ENCODE assay signal across 7 cellular contexts in the genomic region with DNA sequence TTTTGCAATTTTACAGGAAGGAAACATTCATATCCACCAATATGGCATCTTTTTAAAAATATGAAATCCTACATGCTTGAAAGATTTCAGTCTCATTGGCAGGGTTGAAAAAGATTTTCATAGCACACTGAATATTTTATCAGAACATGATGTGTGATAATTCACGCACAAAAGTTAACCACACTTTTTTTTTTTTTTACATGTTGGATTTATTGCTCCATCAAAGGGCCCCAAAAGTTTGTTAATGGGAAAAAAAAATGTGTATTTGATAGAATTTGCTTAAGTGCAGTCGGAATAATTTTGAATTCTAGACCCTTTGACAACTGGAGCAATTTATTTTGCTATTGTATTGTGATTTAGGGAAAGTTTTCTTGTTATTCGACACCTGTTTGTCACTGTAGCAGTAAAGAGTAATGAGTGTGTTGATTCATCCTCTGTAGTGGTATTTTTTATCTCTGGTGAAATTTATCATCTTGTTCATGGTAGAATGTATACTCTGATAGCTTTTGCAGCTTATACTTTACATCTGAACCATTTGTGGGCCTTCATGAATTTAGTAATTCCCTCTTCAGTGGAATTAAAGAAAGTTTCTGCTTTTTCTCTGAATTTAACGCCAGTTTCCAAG. TPM values are rescaled to one million over a fixed set of nuclear protein-coding genes. Genes with fewer than 3 reads are reported as not detected.
DNase-seq lines count a peak whose midpoint lies in the region; ATAC-seq and TF ChIP-seq lines count a peak whose summit lies in the region.

No MANE protein-coding gene starts in this region.

- POLR2A ChIA-PET in HCT116 (lab: Charles Lee): no interaction called here

- no peak for DNase-seq in HCT116 (ENCODE audit: low read depth, low spot score)
- no peak for DNase-seq in WERI-Rb-1
- no peak for DNase-seq in fibroblast of villous mesenchyme (ENCODE audit: low read depth)
- DNase-seq in effector CD8-positive, alpha-beta T cell (lab: John Stamatoyannopoulos, UW): no peak
- DNase-seq in glomerular visceral epithelial cell (ENCODE audit: extremely low spot score): no peak
- DNase-seq in pons (ENCODE audit: low spot score): no peak

- H3K36me3 ChIP-seq in HCT116 (ENCODE audit: control insufficient read depth in 1 of 2, insufficient read depth in 2 of 2, low read length in 2 of 2) (no peaks in the 10 kb centered on the region), WERI-Rb-1 (no peaks in the 10 kb centered on the region; the same call in 1 of the 2 replicates), skeletal muscle tissue (ENCODE audit: control insufficient read depth in 3 of 3, insufficient read depth in 3 of 3, low read length in 3 of 3) (no peaks in the 10 kb centered on the region)

- H3K9me2 ChIP-seq in HCT116 (ENCODE audit: insufficient read depth): no peaks in the 10 kb centered on the region

- H3K9ac ChIP-seq in HCT116 (ENCODE audit: low read length): peak overlapping the region; percentile 46
- H3K9ac ChIP-seq in skeletal muscle tissue (ENCODE audit: low read depth in 1 of 3, low read length in 3 of 3): peak overlapping the region; percentile 59 to 75 (median 73)

- H3K4me2 ChIP-seq in HCT116 (ENCODE audit: low read length): peak overlapping the region; percentile 86

- intact Hi-C loops in HCT116 (cut with micrococcal nuclease): loop anchor here (5.0 kb wide), 1 partner anchor 37 kb away; no protein-coding TSS in a partner anchor

- no peak for TF ChIP-seq RAD21 in HCT116 (IDR thresholded peaks at IDR 0.05; ENCODE audit: low read depth)

- H3K27me3 ChIP-seq in HCT116 (ENCODE audit: insufficient read depth, low read length) (peaks cover 28% of the 10 kb centered on the region), WERI-Rb-1 (ENCODE audit: insufficient read depth, low read depth, severe bottlenecking) (no peaks in the 10 kb centered on the region), skeletal muscle tissue (ENCODE audit: control insufficient read depth in 3 of 3, insufficient read depth in 3 of 3, low read length in 3 of 3) (no peaks in the 10 kb centered on the region)

- RAD21 ChIA-PET in HCT116 (lab: Charles Lee; ENCODE audit: low non-redundant PET in 1 of 2, low total read pairs in 2 of 2, uncharacterized antibody in 2 of 2, unreplicated experiment in 2 of 2): no interaction called here

- no peak for ATAC-seq in HCT116

- no peak overlapping the region for H3K27ac ChIP-seq in HCT116 (ENCODE audit: low read depth, low read length)
- H3K27ac ChIP-seq in WERI-Rb-1: peak overlapping the region; percentile 61
- no peak overlapping the region for H3K27ac ChIP-seq in skeletal muscle tissue (ENCODE audit: low read depth, low read length)

- H3K9me3 ChIP-seq in HCT116 (ENCODE audit: control insufficient read depth in 1 of 2, insufficient read depth in 1 of 2, low read depth in 1 of 2, low read length in 2 of 2): no peaks in the 10 kb centered on the region
- H3K9me3 ChIP-seq in WERI-Rb-1 (ENCODE audit: severe bottlenecking): no peaks in the 10 kb centered on the region
- H3K9me3 ChIP-seq in skeletal muscle tissue (ENCODE audit: control insufficient read depth in 3 of 3, low read length in 3 of 3): no peaks in the 10 kb centered on the region

- H3K4me3 ChIP-seq in HCT116 (replicated peaks in 1 of 2; ENCODE audit: low read depth in 1 of 2, low read length in 2 of 2): peak overlapping the region; percentile 53 to 60
- H3K4me3 ChIP-seq in WERI-Rb-1 (ENCODE audit: low read depth, low read length): peak overlapping the region; percentile 92
- peak overlapping the region; percentile 59 for H3K4me3 ChIP-seq in fibroblast of villous mesenchyme (ENCODE audit: low read depth, low read length)
- H3K4me3 ChIP-seq in skeletal muscle tissue (ENCODE audit: low read length in 3 of 3): peak overlapping the region in 2 of 3 donors; percentile 67 to 69

- no peaks in the 10 kb centered on the region for H4K20me1 ChIP-seq in HCT116 (ENCODE audit: insufficient read depth)

- peaks cover 7 to 9% of the 10 kb centered on the region in 2 experiments; a peak in 2 of 4 replicates for H3K4me1 ChIP-seq in HCT116 (ENCODE audit: control insufficient read depth in 1 of 2, insufficient read depth in 2 of 2, low read length in 2 of 2)
- H3K4me1 ChIP-seq in skeletal muscle tissue (ENCODE audit: control insufficient read depth in 3 of 3, insufficient read depth in 3 of 3, low read length in 3 of 3): peaks cover 16 to 20% (median 20%) of the 10 kb centered on the region in 3 donors

- no TSS peak for BruUV-seq in HCT116 (replicated peaks; lab: Mats Ljungman, UMichigan)

- H3K79me2 ChIP-seq in HCT116 (ENCODE audit: insufficient read depth, low read length): no peaks in the 10 kb centered on the region

- H2AFZ ChIP-seq in HCT116 (ENCODE audit: low read depth, low read length, poor library complexity, severe bottlenecking): no peak overlapping the region

- TF ChIP-seq CTCF in HCT116 (IDR thresholded peaks at IDR 0.05 in 2 of 3, conservative IDR thresholded peaks at IDR 0.05 in 1 of 3; ENCODE audit: borderline replicate concordance in 1 of 3, insufficient read depth in 1 of 3, low read depth in 2 of 3, low read length in 2 of 3) (no peak), WERI-Rb-1 (IDR thresholded peaks at IDR 0.05; ENCODE audit: low read depth, low read length) (no peak), fibroblast of villous mesenchyme (IDR thresholded peaks at IDR 0.05; ENCODE audit: insufficient read depth, low read depth, low read length) (no peak)

- CTCF ChIA-PET in HCT116 (lab: Charles Lee): no interaction called here

- no peak for TF ChIP-seq POLR2A in HCT116 (IDR thresholded peaks at IDR 0.05; ENCODE audit: borderline replicate concordance, extremely low read depth, insufficient read depth, insufficient read length)

TF ChIP-seq in HCT116, 20 proteins besides CTCF, POLR2A, EP300 and RAD21:
- TF ChIP-seq YY1 (IDR thresholded peaks at IDR 0.05; ENCODE audit: extremely low read depth, insufficient replicate concordance, low read depth, low read length) (no peak), CEBPB (IDR thresholded peaks at IDR 0.05; ENCODE audit: low read depth) (no peak), ZBTB33 (IDR thresholded peaks at IDR 0.05; ENCODE audit: extremely low read depth, insufficient replicate concordance, low read length) (no peak), ELF1 (IDR thresholded peaks at IDR 0.05; ENCODE audit: borderline replicate concordance, low read depth) (no peak), MAX (IDR thresholded peaks at IDR 0.05) (no peak), REST (IDR thresholded peaks at IDR 0.05; ENCODE audit: low read depth) (no peak)

RNA-seq across cellular contexts. Expression of gene EML1, which starts 1.1 kb away (rescaled TPM):
- total RNA-seq in HCT116 (2021; ENCODE audit: unreplicated experiment): 7.4 TPM
- polyA plus RNA-seq in HCT116 (2012): 3.6 and 5.2 TPM in 2 replicates
- total RNA-seq in fibroblast of villous mesenchyme: 23.8 and 34.5 TPM in 2 replicates
- total RNA-seq in skeletal muscle tissue: 37.6 TPM
